9 cellular contexts compared by ENCODE assay signal in genomic region chr13:99376132-99376531, GRCh38.
DNase-seq lines count a peak whose midpoint lies in the region; ATAC-seq and TF ChIP-seq lines count a peak whose summit lies in the region.
"Had no signal": no experiment of that assay in that cellular context is flagged by ENCODE, and none has a peak within 500 bp of the region (broad histone marks: within the 10 kb centered on the region; RNA-seq: fewer than 3 reads in every experiment).

No MANE protein-coding gene starts in this region.

- no peaks in the 10 kb centered on the region for H4K20me1 ChIP-seq in osteoblast (ENCODE audit: insufficient read depth, low read length)

- no peak for TF ChIP-seq CTCF in osteoblast (IDR thresholded peaks at IDR 0.05; ENCODE audit: extremely low read depth, low read depth, low read length)

- H3K27me3 Mint-ChIP-seq in CD4-positive, CD25-positive, alpha-beta regulatory T cell, result no peaks in the 10 kb centered on the region

- H3K27me3 ChIP-seq in CD4-positive, CD25-positive, alpha-beta regulatory T cell (ENCODE audit: control insufficient read depth, insufficient read depth, low read length), result no peaks in the 10 kb centered on the region
- H3K27me3 ChIP-seq in osteoblast (ENCODE audit: insufficient read depth, low read length), result no peaks in the 10 kb centered on the region

- peaks cover 31 to 85% (median 51%) of the 10 kb centered on the region in 4 donors for H3K4me1 Mint-ChIP-seq in CD4-positive, CD25-positive, alpha-beta regulatory T cell

- H3K4me3 ChIP-seq in CD4-positive, CD25-positive, alpha-beta regulatory T cell (ENCODE audit: low read depth, low read length), result no peak overlapping the region
- H3K4me3 ChIP-seq in osteoblast (ENCODE audit: insufficient read depth, low read length), result no peak overlapping the region
- H3K4me3 ChIP-seq: skin epidermis had no signal

- no peaks in the 10 kb centered on the region for H3K9me3 Mint-ChIP-seq in CD4-positive, CD25-positive, alpha-beta regulatory T cell

- no peak for ATAC-seq in CD4-positive, CD25-positive, alpha-beta regulatory T cell (ENCODE audit: low read depth in 2 of 2)
- ATAC-seq in GM19372 (IDR thresholded peaks at IDR 0.05; ENCODE audit: low read depth, unreplicated experiment), result peak; percentile 48
- peak; percentile 75 for ATAC-seq in HG03175 (IDR thresholded peaks at IDR 0.05; ENCODE audit: unreplicated experiment)

- peak overlapping the region; percentile 1 to 97 (median 97) for H3K27ac Mint-ChIP-seq in CD4-positive, CD25-positive, alpha-beta regulatory T cell

- no peaks in the 10 kb centered on the region for H3K9me3 ChIP-seq in CD4-positive, CD25-positive, alpha-beta regulatory T cell (ENCODE audit: control insufficient read depth in 2 of 2, low read length in 2 of 2)
- no peaks in the 10 kb centered on the region for H3K9me3 ChIP-seq in osteoblast (ENCODE audit: low read depth, low read length)

- peaks cover 55% of the 10 kb centered on the region for H3K36me3 Mint-ChIP-seq in CD4-positive, CD25-positive, alpha-beta regulatory T cell

- no peak overlapping the region for H2AFZ ChIP-seq in osteoblast (ENCODE audit: low read length)

- H3K27ac ChIP-seq in CD4-positive, CD25-positive, alpha-beta regulatory T cell (ENCODE audit: insufficient read depth, low read length, poor library complexity, severe bottlenecking), result no peak overlapping the region
- no peak overlapping the region for H3K27ac ChIP-seq in osteoblast (ENCODE audit: low read depth, low read length)

- no peak overlapping the region for H3K4me2 ChIP-seq in osteoblast (ENCODE audit: insufficient read depth, low read length)

- H3K4me3 Mint-ChIP-seq in CD4-positive, CD25-positive, alpha-beta regulatory T cell, result peak overlapping the region in 1 of 4 donors; percentile 24

- no peak for DNase-seq in CD4-positive, CD25-positive, alpha-beta regulatory T cell
- peak; percentile 26 for DNase-seq in globus pallidus (ENCODE audit: low spot score)
- DNase-seq in osteoblast (ENCODE audit: insufficient read length, low spot score, missing footprints), result no peak
- no peak for DNase-seq in stimulated activated naive CD4-positive, alpha-beta T cell (lab: John Stamatoyannopoulos, UW)
- DNase-seq in NCI-H2196 treated with DMSO at 0.1 percent for 48 hours (lab: John Stamatoyannopoulos, UW; ENCODE audit: unreplicated experiment), result no peak
- DNase-seq in DMS53 (lab: John Stamatoyannopoulos, UW), result no peak

- H3K36me3 ChIP-seq in CD4-positive, CD25-positive, alpha-beta regulatory T cell (ENCODE audit: control insufficient read depth, insufficient read depth, low read length), result peaks cover 22% of the 10 kb centered on the region
- H3K36me3 ChIP-seq in osteoblast (ENCODE audit: insufficient read depth, low read length), result peaks cover 4% of the 10 kb centered on the region

- peaks cover 41% of the 10 kb centered on the region for H3K4me1 ChIP-seq in CD4-positive, CD25-positive, alpha-beta regulatory T cell (ENCODE audit: control insufficient read depth, insufficient read depth, low read length, poor library complexity, severe bottlenecking)
- no peaks in the 10 kb centered on the region for H3K4me1 ChIP-seq in osteoblast (ENCODE audit: insufficient read depth, low read length)

- no peaks in the 10 kb centered on the region for H3K79me2 ChIP-seq in osteoblast (ENCODE audit: insufficient read depth, low read length)

Comparison
In these comparisons a context has a peak if more than half of its experiments do, and no peak if none do; other contexts are left out.
1. ATAC-seq: peak in GM19372 (single experiment) and HG03175 (single experiment); none in CD4-positive, CD25-positive, alpha-beta regulatory T cell (0 of 2).